8 cellular contexts compared by ENCODE assay signal in genomic region chr7:42236266-42237161, GRCh38. TPM values are rescaled to one million over a fixed set of nuclear protein-coding genes. Genes with fewer than 3 reads are reported as not detected.
A peak's percentile ranks its signal among the peaks of the same experiment; 100 is the strongest.
DNase-seq lines count a peak whose midpoint lies in the region; ATAC-seq and TF ChIP-seq lines count a peak whose summit lies in the region.

No MANE protein-coding gene starts in this region.

- ATAC-seq in GM19452 (IDR thresholded peaks at IDR 0.05; ENCODE audit: unreplicated experiment) (peak; percentile 47), body of pancreas (peak; percentile 31)

- H3K9ac ChIP-seq in BLaER1 treated with 17β-estradiol and CSF1 and Interleukin-3, amounts not matched to agents 10 nM and 100 nM: peak overlapping the region; percentile 78 to 88 (median 84)
- peak overlapping the region; percentile 85 for H3K9ac ChIP-seq in HUES6 (ENCODE audit: low read length)
- H3K9ac ChIP-seq in skeletal muscle tissue (ENCODE audit: low read depth in 1 of 3, low read length in 3 of 3): peak overlapping the region; percentile 76 to 77 (median 77)

- peak in 1 of 3 donors; percentile 11 for TF ChIP-seq POLR2A in body of pancreas (IDR thresholded peaks at IDR 0.05)

- peak overlapping the region; percentile 84 to 92 (median 88) for H3K4me3 ChIP-seq in BLaER1 treated with 17β-estradiol and CSF1 and Interleukin-3, amounts not matched to agents 10 nM and 100 nM
- H3K4me3 ChIP-seq in HUES6 (ENCODE audit: low read depth, low read length): peak overlapping the region; percentile 94
- H3K4me3 ChIP-seq in body of pancreas: peak overlapping the region; percentile 47 to 57
- H3K4me3 ChIP-seq in iPS-18c (ENCODE audit: insufficient read depth, low read depth, low read length): peak overlapping the region; percentile 69
- H3K4me3 ChIP-seq in skeletal muscle tissue (ENCODE audit: low read length in 3 of 3): peak overlapping the region; percentile 77 to 87 (median 80)

- H3K27ac ChIP-seq in BLaER1 treated with 17β-estradiol and CSF1 and Interleukin-3, amounts not matched to agents 10 nM and 100 nM: peak overlapping the region; percentile 56 to 88 (median 82); a peak in 21 of 22 replicates
- H3K27ac ChIP-seq in HUES6 (ENCODE audit: low read depth, low read length) (peak overlapping the region; percentile 65; the same call in 1 of the 2 replicates), body of pancreas (peak overlapping the region in 3 of 4 donors; percentile 8 to 57 (median 48)), skeletal muscle tissue (ENCODE audit: low read depth, low read length) (peak overlapping the region; percentile 59)

- DNase-seq in body of pancreas (peak; percentile 16 to 40 (median 22)), occipital lobe (lab: John Stamatoyannopoulos, UW) (no peak), OCI-M2 (lab: John Stamatoyannopoulos, UW; ENCODE audit: unreplicated experiment) (no peak)

- H3K9me3 ChIP-seq in BLaER1 treated with 17β-estradiol and CSF1 and Interleukin-3, amounts not matched to agents 10 nM and 100 nM (replicated peaks in 1 of 11): no peaks in the 10 kb centered on the region
- no peaks in the 10 kb centered on the region for H3K9me3 ChIP-seq in HUES6 (ENCODE audit: control insufficient read depth, insufficient read depth, low read depth, low read length)
- no peaks in the 10 kb centered on the region for H3K9me3 ChIP-seq in body of pancreas
- H3K9me3 ChIP-seq in iPS-18c (ENCODE audit: control insufficient read depth, insufficient read depth, low read length): no peaks in the 10 kb centered on the region
- H3K9me3 ChIP-seq in skeletal muscle tissue (ENCODE audit: control insufficient read depth in 3 of 3, low read length in 3 of 3): no peaks in the 10 kb centered on the region

- intact Hi-C loops in body of pancreas (cut with DNase I): no loop called here

- H4K20me1 ChIP-seq in BLaER1 treated with 17β-estradiol and CSF1 and Interleukin-3, amounts not matched to agents 10 nM and 100 nM: peaks cover 0 to 32% (median 14%) of the 10 kb centered on the region in 11 experiments; a peak in 7 of 22 replicates

- TF ChIP-seq CTCF in body of pancreas (IDR thresholded peaks at IDR 0.05): no peak

- no peaks in the 10 kb centered on the region for H3K36me3 ChIP-seq in BLaER1 treated with 17β-estradiol and CSF1 and Interleukin-3, amounts not matched to agents 10 nM and 100 nM
- H3K36me3 ChIP-seq in HUES6 (ENCODE audit: control insufficient read depth, insufficient read depth, low read length): no peaks in the 10 kb centered on the region
- H3K36me3 ChIP-seq in body of pancreas (replicated peaks in 1 of 2; ENCODE audit: insufficient read depth in 1 of 2, low read depth in 2 of 2): no peaks in the 10 kb centered on the region
- H3K36me3 ChIP-seq in skeletal muscle tissue (ENCODE audit: control insufficient read depth in 3 of 3, insufficient read depth in 3 of 3, low read length in 3 of 3): no peaks in the 10 kb centered on the region

- peaks cover 0 to 2% (median 0%) of the 10 kb centered on the region in 11 experiments; a peak in 3 of 22 replicates for H3K27me3 ChIP-seq in BLaER1 treated with 17β-estradiol and CSF1 and Interleukin-3, amounts not matched to agents 10 nM and 100 nM
- H3K27me3 ChIP-seq in HUES6 (ENCODE audit: control insufficient read depth, insufficient read depth, low read length) (peaks cover 38% of the 10 kb centered on the region), body of pancreas (peaks cover 0 to 12% of the 10 kb centered on the region in 2 donors), skeletal muscle tissue (ENCODE audit: control insufficient read depth in 3 of 3, insufficient read depth in 3 of 3, low read length in 3 of 3) (peaks cover 0 to 8% (median 0%) of the 10 kb centered on the region in 3 donors)

- peak overlapping the region; percentile 80 to 97 (median 95) for H3K4me2 ChIP-seq in BLaER1 treated with 17β-estradiol and CSF1 and Interleukin-3, amounts not matched to agents 10 nM and 100 nM

- H3K4me1 ChIP-seq in BLaER1 treated with 17β-estradiol and CSF1 and Interleukin-3, amounts not matched to agents 10 nM and 100 nM: peaks cover 22 to 39% (median 33%) of the 10 kb centered on the region in 10 experiments
- H3K4me1 ChIP-seq in HUES6 (ENCODE audit: control insufficient read depth, insufficient read depth, low read length): peaks cover 53% of the 10 kb centered on the region
- H3K4me1 ChIP-seq in body of pancreas: peaks cover 7% of the 10 kb centered on the region
- H3K4me1 ChIP-seq in skeletal muscle tissue (ENCODE audit: control insufficient read depth in 3 of 3, insufficient read depth in 3 of 3, low read length in 3 of 3): peaks cover 6 to 10% (median 7%) of the 10 kb centered on the region in 3 donors

- 0 to 1% methylated on average over 7 to 105 of the region's 112 CpGs for WGBS in body of pancreas, 2 donors

RNA-seq across cellular contexts. Expression of gene GLI3, which starts 0.5 kb away (rescaled TPM):
- 1 to 10 TPM; 1.0 to 2.0 TPM for total RNA-seq in body of pancreas
- 13.6 TPM for total RNA-seq in skeletal muscle tissue
- 4.1 TPM for total RNA-seq in occipital lobe

Comparison
In these comparisons a context has a peak if more than half of its experiments do, and no peak if none do; other contexts are left out.
1. DNase-seq: peak in body of pancreas (4 of 4); none in occipital lobe (single experiment) and OCI-M2 (single experiment).
2. Peak in every context shown above with its lines, with median percentiles within 50 percentile points of each other: H3K27ac ChIP-seq, H3K4me3 ChIP-seq and H3K9ac ChIP-seq.